Comparison of ENCODE assay signal across 8 cellular contexts in genomic region chr12:66130267-66131066, GRCh38. TPM values are rescaled to one million over a fixed set of nuclear protein-coding genes. Genes with fewer than 3 reads are reported as not detected.
DNase-seq lines count a peak whose midpoint lies in the region; ATAC-seq and TF ChIP-seq lines count a peak whose summit lies in the region.

TSS of gene LLPH (minus strand) at chr12:66130750. CDS start at chr12:66129106, 1,644 bp downstream.

- ATAC-seq in GM21526 (IDR thresholded peaks at IDR 0.05; ENCODE audit: low FRiP score, unreplicated experiment) (peak; percentile 94), IMR-90 (ENCODE audit: low read depth) (peak; percentile 88)

- peak within 1 kb of the TSS; percentile 95 to 98 for H4K8ac ChIP-seq in IMR-90 (ENCODE audit: low read depth in 2 of 2, low read length in 2 of 2)

- peak within 1 kb of the TSS; percentile 86 for H3K4me2 ChIP-seq in IMR-90 (ENCODE audit: low read depth, low read length)

- H2AK9ac ChIP-seq in IMR-90 (replicated peaks; ENCODE audit: low read depth, low read length, poor library complexity): peak within 1 kb of the TSS; percentile 13

- H3K27ac Mint-ChIP-seq in activated T-cell treated with anti-CD3 and anti-CD28 coated beads, Interleukin-2, amount 50 U/mL, for 24 hours: peak within 1 kb of the TSS; percentile 98

- peak within 1 kb of the TSS; percentile 86 for H3K4ac ChIP-seq in IMR-90 (ENCODE audit: low read depth, low read length)

- H3K9me1 ChIP-seq in IMR-90 (ENCODE audit: insufficient read depth, low read length): no peaks in the 10 kb centered on the region

- H3K9me3 ChIP-seq in IMR-90 (ENCODE audit: control insufficient read depth, insufficient read depth, low read length) (no peaks in the 10 kb centered on the region), esophagus muscularis mucosa (no peaks in the 10 kb centered on the region), muscle layer of duodenum (ENCODE audit: control insufficient read depth in 1 of 2, low read length in 2 of 2) (no peaks in the 10 kb centered on the region)

- H2AK5ac ChIP-seq in IMR-90 (ENCODE audit: low read depth, low read length): peak within 1 kb of the TSS; percentile 91

- H3K4me3 ChIP-seq in IMR-90 (ENCODE audit: insufficient read depth, low read depth, low read length) (peak within 1 kb of the TSS; percentile 78), esophagus muscularis mucosa (peak within 1 kb of the TSS; percentile 72 to 92 (median 84)), muscle layer of duodenum (ENCODE audit: low read depth in 1 of 2, low read length in 2 of 2) (peak within 1 kb of the TSS; percentile 92 to 97)

- peak within 1 kb of the TSS; percentile 88 for H4K91ac ChIP-seq in IMR-90 (ENCODE audit: insufficient read depth, low read depth, low read length)

- H2BK120ac ChIP-seq in IMR-90 (ENCODE audit: low read depth, low read length): peak within 1 kb of the TSS; percentile 48

- TF ChIP-seq CTCF in IMR-90 (conservative IDR thresholded peaks at IDR 0.05; ENCODE audit: low read depth, low read length): no peak
- TF ChIP-seq CTCF in esophagus muscularis mucosa (IDR thresholded peaks at IDR 0.05): no peak

- H3K56ac ChIP-seq in IMR-90 (ENCODE audit: extremely low read depth, insufficient read depth, low read length): peak within 1 kb of the TSS; percentile 89

- peak within 1 kb of the TSS; percentile 92 for H4K5ac ChIP-seq in IMR-90 (ENCODE audit: low read depth, low read length)

- H2BK15ac ChIP-seq in IMR-90 (ENCODE audit: low read depth, low read length): peak within 1 kb of the TSS; percentile 45; the same call in 2 of the 3 replicates

- H3K4me1 ChIP-seq in IMR-90 (ENCODE audit: control insufficient read depth, insufficient read depth, low read length) (peaks cover 5% of the 10 kb centered on the region; the same call in 1 of the 2 replicates), esophagus muscularis mucosa (peaks cover 21 to 33% (median 27%) of the 10 kb centered on the region in 4 donors), muscle layer of duodenum (ENCODE audit: control insufficient read depth in 1 of 2, insufficient read depth in 2 of 2, low read length in 2 of 2) (peaks cover 0 to 18% of the 10 kb centered on the region in 2 donors)

- peaks cover 6% of the 10 kb centered on the region for H3K36me3 ChIP-seq in IMR-90 (ENCODE audit: control insufficient read depth, insufficient read depth, low read length)
- peaks cover 7 to 30% (median 24%) of the 10 kb centered on the region in 4 donors for H3K36me3 ChIP-seq in esophagus muscularis mucosa
- peaks cover 17 to 23% of the 10 kb centered on the region in 2 donors for H3K36me3 ChIP-seq in muscle layer of duodenum (ENCODE audit: control insufficient read depth in 1 of 2, insufficient read depth in 2 of 2, low read length in 2 of 2)

- POLR2A ChIA-PET in IMR-90 (lab: Charles Lee; ENCODE audit: unreplicated experiment): interaction anchor here (0.6 kb wide), 1 partner anchor 10 kb away, joined by 4 read pairs; no protein-coding TSS in a partner anchor

- H3K23ac ChIP-seq in IMR-90 (ENCODE audit: low read depth, low read length): peak within 1 kb of the TSS; percentile 64

- TSS peak; percentile 66 for BruUV-seq in IMR-90 (replicated peaks; lab: Mats Ljungman, UMichigan)

- H2AFZ ChIP-seq in IMR-90 (replicated peaks; ENCODE audit: low read length, poor library complexity): peak within 1 kb of the TSS; percentile 94

- H3K27ac ChIP-seq in IMR-90 (ENCODE audit: insufficient read depth, low read length) (peak within 1 kb of the TSS; percentile 75), esophagus muscularis mucosa (replicated peaks in 1 of 4) (peak within 1 kb of the TSS; percentile 62 to 70 (median 67)), muscle layer of duodenum (ENCODE audit: low read length) (peak within 1 kb of the TSS; percentile 91)

- no peaks in the 10 kb centered on the region for H3K27me3 Mint-ChIP-seq in activated T-cell treated with anti-CD3 and anti-CD28 coated beads, Interleukin-2, amount 50 U/mL, for 24 hours

- TF ChIP-seq POLR2A in IMR-90 (IDR thresholded peaks at IDR 0.05; ENCODE audit: low read depth, low read length) (peak; percentile 74; the same call in 1 of the 2 replicates), esophagus muscularis mucosa (IDR thresholded peaks at IDR 0.05; ENCODE audit: low read depth) (peak; percentile 51)

- H3K14ac ChIP-seq in IMR-90 (replicated peaks; ENCODE audit: low read depth, low read length): peak within 1 kb of the TSS; percentile 86

- peak within 1 kb of the TSS; percentile 81 for H3K9ac ChIP-seq in IMR-90 (ENCODE audit: low read depth, low read length)

- peaks cover 63% of the 10 kb centered on the region for H3K36me3 Mint-ChIP-seq in activated T-cell treated with anti-CD3 and anti-CD28 coated beads, Interleukin-2, amount 50 U/mL, for 24 hours (ENCODE audit: low read depth)

- H3K4me3 Mint-ChIP-seq in activated T-cell treated with anti-CD3 and anti-CD28 coated beads, Interleukin-2, amount 50 U/mL, for 24 hours: peak within 1 kb of the TSS; percentile 92

- WGBS in IMR-90 (ENCODE audit: extremely low coverage in 2 of 2, insufficient read length in 1 of 2), 2 experiments: 0% methylated on average over 12 of the region's 49 CpGs; no CpG with 5 or more reads in 1 of the 2 experiments
- under 1% methylated on average over 26 of the region's 49 CpGs for WGBS in esophagus muscularis mucosa

- peaks cover 21 to 41% of the 10 kb centered on the region in 2 experiments for H3K79me1 ChIP-seq in IMR-90 (ENCODE audit: low read depth in 1 of 2, low read length in 2 of 2)

- H3K18ac ChIP-seq in IMR-90 (ENCODE audit: low read depth, low read length): peak within 1 kb of the TSS; percentile 8; the same call in 1 of the 2 replicates

- dilution Hi-C loops in IMR-90 (cut with HindIII; ENCODE audit: low sequenced_read_pairs, unreplicated experiment): no loop called here

- no peak for TF ChIP-seq EP300 in esophagus muscularis mucosa (IDR thresholded peaks at IDR 0.05)

- H3K27me3 ChIP-seq in IMR-90 (ENCODE audit: control insufficient read depth, insufficient read depth, low read length) (no peaks in the 10 kb centered on the region), esophagus muscularis mucosa (no peaks in the 10 kb centered on the region), muscle layer of duodenum (ENCODE audit: low read depth, low read length) (no peaks in the 10 kb centered on the region)

- H4K20me1 ChIP-seq in IMR-90 (ENCODE audit: insufficient read depth, low read length): no peaks in the 10 kb centered on the region

- peak; percentile 79 for DNase-seq in DMS114 treated with DMSO at 0.1 percent for 48 hours (lab: John Stamatoyannopoulos, UW; ENCODE audit: unreplicated experiment)
- peak; percentile 84 for DNase-seq in IMR-90
- DNase-seq in activated T-cell treated with anti-CD3 and anti-CD28 coated beads, Interleukin-2, amount 50 U/mL, for 24 hours: peak; percentile 90
- peak; percentile 95 for DNase-seq in esophagus muscularis mucosa (ENCODE audit: extremely low spot score)
- DNase-seq in stimulated activated CD8-positive, alpha-beta memory T cell treated with anti-CD3 and anti-CD28 coated beads, Interleukin-7, amount 100 ng/mL, for 24 hours (ENCODE audit: low read depth): peak; percentile 84

- peak within 1 kb of the TSS; percentile 61 for H2BK5ac ChIP-seq in IMR-90 (ENCODE audit: low read depth, low read length, poor library complexity, severe bottlenecking)

- intact Hi-C loops in IMR-90 (cut with micrococcal nuclease): loop anchor here (5.0 kb wide), 1 partner anchor 277 kb away; no protein-coding TSS in a partner anchor
- intact Hi-C loops in esophagus muscularis mucosa (cut with DNase I): loop anchor here (5.0 kb wide), 1 partner anchor 37 kb away; the partner anchor contains the start of gene TMBIM4

- in situ Hi-C loops in IMR-90 (cut with MboI; ENCODE audit: low sequenced_read_pairs): no loop called here

- H3K4me1 Mint-ChIP-seq in activated T-cell treated with anti-CD3 and anti-CD28 coated beads, Interleukin-2, amount 50 U/mL, for 24 hours (ENCODE audit: low read depth): peaks cover 59% of the 10 kb centered on the region

- CTCF ChIA-PET in IMR-90 (lab: Yijun Ruan, JAX): no interaction called here

- H2BK20ac ChIP-seq in IMR-90 (ENCODE audit: low read depth, low read length): no peak within 1 kb of the TSS

- no peaks in the 10 kb centered on the region for H3K9me3 Mint-ChIP-seq in activated T-cell treated with anti-CD3 and anti-CD28 coated beads, Interleukin-2, amount 50 U/mL, for 24 hours

- no peak for TF ChIP-seq RAD21 in IMR-90 (IDR thresholded peaks at IDR 0.05; ENCODE audit: low read length)

TF ChIP-seq in IMR-90, 13 proteins besides CTCF, POLR2A, EP300 and RAD21 (continues in another document):
- TF ChIP-seq MXI1 (IDR thresholded peaks at IDR 0.05; ENCODE audit: borderline replicate concordance, low read depth, low read length) (peak; percentile 90), NFE2L2 (IDR thresholded peaks at IDR 0.05; ENCODE audit: low read depth, low read length) (no peak), CHD1 (IDR thresholded peaks at IDR 0.05; ENCODE audit: low read depth, low read length) (no peak), BHLHE40 (IDR thresholded peaks at IDR 0.05; ENCODE audit: low read depth, low read length) (no peak), SMC3 (IDR thresholded peaks at IDR 0.05; ENCODE audit: low read depth, low read length) (no peak), MAFK (IDR thresholded peaks at IDR 0.05; ENCODE audit: low read depth, low read length) (no peak)

TF ChIP-seq in PFSK-1, 5 proteins besides CTCF, POLR2A, EP300 and RAD21 (continues in another document):
- TF ChIP-seq POLR2AphosphoS5 (IDR thresholded peaks at IDR 0.05; ENCODE audit: low read depth, low read length): peak; percentile 97
- peak; percentile 79; the same call in 1 of the 2 replicates for TF ChIP-seq SIN3A (IDR thresholded peaks at IDR 0.05; ENCODE audit: borderline replicate concordance, insufficient read depth, low read length)
- TF ChIP-seq TAF1 (IDR thresholded peaks at IDR 0.05; ENCODE audit: borderline replicate concordance, insufficient read depth, low read length): peak; percentile 91

RNA-seq across cellular contexts. Expression of gene LLPH, which starts in this region (rescaled TPM):
- total RNA-seq in IMR-90 (2012; rRNA removed) (2.7 and 9.2 TPM in 2 replicates), esophagus muscularis mucosa (10 to 100 TPM in 1 of 4 donors, 1 to 10 TPM in 3; 5.8 to 12.6 (median 7.8) TPM)
- polyA plus RNA-seq in IMR-90 (2012; rRNA removed): 13.0 and 17.0 TPM in 2 replicates
- 0.54 and 0.95 TPM in 2 replicates for polyA plus RNA-seq in IMR-90 (2012; cell fraction: cytosol; rRNA removed)
- 0.14 and 2.2 TPM in 2 replicates for polyA plus RNA-seq in IMR-90 (2012; cell fraction: nucleus; rRNA removed; ENCODE audit: low replicate concordance)
- 11.7 TPM for polyA plus RNA-seq in PFSK-1 (2012; ENCODE audit: insufficient read length, low read depth)

Comparison
In these comparisons a context has a peak if more than half of its experiments do, and no peak if none do; other contexts are left out.
1. Peak in every context shown above with its lines: DNase-seq, ATAC-seq, H3K4me3 ChIP-seq and H3K27ac ChIP-seq.